ENCODE assay signal across 8 cellular contexts in the genomic region with DNA sequence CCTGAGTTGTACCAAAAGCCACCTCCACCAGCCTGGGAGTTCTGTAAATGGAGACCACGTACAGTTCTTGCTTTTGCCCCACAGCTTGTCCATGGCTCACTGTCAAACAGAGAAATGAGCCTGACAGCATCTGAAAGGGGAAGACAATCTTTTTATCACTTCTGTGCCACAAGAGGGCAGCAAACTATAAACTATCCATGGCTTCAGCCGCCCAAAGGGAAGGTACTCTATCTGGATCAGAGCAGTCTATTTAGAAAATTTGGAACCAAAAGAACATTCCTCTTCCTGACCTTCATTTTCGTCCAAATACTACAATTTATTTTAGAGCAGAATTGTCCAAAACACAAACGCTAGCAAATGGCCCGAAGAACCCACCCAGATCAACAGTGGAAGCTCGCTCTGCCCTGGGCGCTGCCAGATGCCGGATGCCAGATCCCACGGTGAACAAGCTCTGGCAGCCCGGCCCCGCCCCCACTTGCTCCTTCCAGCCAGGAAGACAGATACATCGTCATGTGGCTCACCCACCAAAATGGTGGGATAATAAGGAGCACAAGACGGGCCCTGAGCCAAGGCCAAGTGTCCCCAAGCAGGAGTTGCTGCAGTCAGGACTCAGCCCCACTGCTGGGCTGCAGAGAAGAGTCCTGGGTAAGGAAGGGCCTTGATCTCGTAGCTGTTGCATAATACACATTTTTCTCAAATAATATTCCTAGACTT. TPM values are rescaled to one million over a fixed set of nuclear protein-coding genes. Genes with fewer than 3 reads are reported as not detected.
A peak's percentile ranks its signal among the peaks of the same experiment; 100 is the strongest.
DNase-seq lines count a peak whose midpoint lies in the region; ATAC-seq, FAIRE-seq and TF ChIP-seq lines count a peak whose summit lies in the region.

No MANE protein-coding gene starts in this region.

- no peaks in the 10 kb centered on the region for H3K27me3 ChIP-seq in CD8-positive, alpha-beta T cell (ENCODE audit: insufficient read depth, low read length)
- no peaks in the 10 kb centered on the region for H3K27me3 ChIP-seq in endothelial cell of umbilical vein (ENCODE audit: control insufficient read depth in 2 of 2, insufficient read depth in 2 of 2, low read length in 2 of 2)

- no peaks in the 10 kb centered on the region for H3K27me3 Mint-ChIP-seq in CD8-positive, alpha-beta T cell (ENCODE audit: low read depth)
- no peaks in the 10 kb centered on the region for H3K27me3 Mint-ChIP-seq in activated CD8-positive, alpha-beta T cell treated with anti-CD3 and anti-CD28 coated beads, Interleukin-2, amount 10 ng/mL, durations not matched to agents 7 days and 5 days (ENCODE audit: low read depth)
- peaks cover 12 to 16% of the 10 kb centered on the region in 2 donors for H3K27me3 Mint-ChIP-seq in stimulated activated naive B cell treated with anti-CD40 and anti-IgM and Interleukin-4, amounts not matched to agents 10 μg/mL and 1 μg/mL and 100 μg/mL, for 72 hours

- no peaks in the 10 kb centered on the region for H3K79me2 ChIP-seq in endothelial cell of umbilical vein (ENCODE audit: control insufficient read depth, insufficient read depth, low read length)

- TF ChIP-seq CTCF in CD8-positive, alpha-beta T cell (IDR thresholded peaks at IDR 0.05), result peak; percentile 66
- peak; percentile 47 to 56 for TF ChIP-seq CTCF in endothelial cell of umbilical vein (IDR thresholded peaks at IDR 0.05; ENCODE audit: extremely low read depth in 1 of 2, insufficient read depth in 1 of 2, low read depth in 1 of 2, low read length in 2 of 2)

- no peaks in the 10 kb centered on the region for H3K36me3 ChIP-seq in CD8-positive, alpha-beta T cell (ENCODE audit: insufficient read depth, low read length)
- no peaks in the 10 kb centered on the region for H3K36me3 ChIP-seq in endothelial cell of umbilical vein (ENCODE audit: control insufficient read depth in 2 of 2, extremely low read depth in 1 of 2, insufficient read depth in 2 of 2, low read length in 2 of 2)

- no peaks in the 10 kb centered on the region for H3K9me1 ChIP-seq in endothelial cell of umbilical vein (replicated peaks; ENCODE audit: control insufficient read depth, extremely low read depth, insufficient read depth, low read length)

- H3K4me2 ChIP-seq in endothelial cell of umbilical vein (ENCODE audit: insufficient read depth, low read length), result peak overlapping the region; percentile 86

- H3K27ac Mint-ChIP-seq in CD8-positive, alpha-beta T cell, result no peak overlapping the region
- H3K27ac Mint-ChIP-seq in activated CD8-positive, alpha-beta T cell treated with anti-CD3 and anti-CD28 coated beads, Interleukin-2, amount 10 ng/mL, durations not matched to agents 7 days and 5 days, result no peak overlapping the region
- no peak overlapping the region for H3K27ac Mint-ChIP-seq in stimulated activated naive B cell treated with anti-CD40 and anti-IgM and Interleukin-4, amounts not matched to agents 10 μg/mL and 1 μg/mL and 100 μg/mL, for 72 hours

- peaks cover 20% of the 10 kb centered on the region for H3K4me1 ChIP-seq in CD8-positive, alpha-beta T cell (ENCODE audit: insufficient read depth, low read length)
- H3K4me1 ChIP-seq in endothelial cell of umbilical vein (ENCODE audit: control insufficient read depth, extremely low read depth, insufficient read depth, low read length), result peaks cover 4% of the 10 kb centered on the region

- H3K9ac ChIP-seq in endothelial cell of umbilical vein (replicated peaks; ENCODE audit: extremely low read depth, insufficient read depth, low read length), result peak overlapping the region; percentile 28

- no peak overlapping the region for H3K4me3 Mint-ChIP-seq in CD8-positive, alpha-beta T cell
- H3K4me3 Mint-ChIP-seq in activated CD8-positive, alpha-beta T cell treated with anti-CD3 and anti-CD28 coated beads, Interleukin-2, amount 10 ng/mL, durations not matched to agents 7 days and 5 days, result no peak overlapping the region
- no peak overlapping the region for H3K4me3 Mint-ChIP-seq in stimulated activated naive B cell treated with anti-CD40 and anti-IgM and Interleukin-4, amounts not matched to agents 10 μg/mL and 1 μg/mL and 100 μg/mL, for 72 hours

- no peak overlapping the region for H3K4me3 ChIP-seq in CD8-positive, alpha-beta T cell (ENCODE audit: low read depth, low read length)
- peak overlapping the region; percentile 20 to 71 (median 38) for H3K4me3 ChIP-seq in endothelial cell of umbilical vein (replicated peaks in 1 of 3; ENCODE audit: insufficient read depth in 1 of 3, low read depth in 1 of 3, low read length in 3 of 3)

- intact Hi-C loops in CD8-positive, alpha-beta T cell (cut with DNase I, micrococcal nuclease), result loop anchor here (1.0 to 5.0 kb wide), 3 partner anchors 147 to 467 kb away; no protein-coding TSS in a partner anchor
- intact Hi-C loops in endothelial cell of umbilical vein (cut with micrococcal nuclease), result loop anchor here (1.0 to 5.0 kb wide), 7 partner anchors 15 to 487 kb away; a partner anchor contains a TSS

- H4K20me1 ChIP-seq in endothelial cell of umbilical vein (replicated peaks; ENCODE audit: control insufficient read depth, extremely low read depth, insufficient read depth, low read length), result no peaks in the 10 kb centered on the region

- POLR2A ChIA-PET in CD8-positive, alpha-beta T cell (lab: Charles Lee), result interaction anchor here (0.6 to 1.1 kb wide), 3 partner anchors 30 to 207 kb away, joined by 3 to 4 read pairs (median 3); a partner anchor contains a TSS
- POLR2A ChIA-PET in activated CD8-positive, alpha-beta T cell treated with anti-CD3 and anti-CD28 coated beads, Interleukin-2, amount 10 ng/mL, durations not matched to agents 7 days and 5 days (lab: Charles Lee), result no interaction called here
- POLR2A ChIA-PET in endothelial cell of umbilical vein (lab: Charles Lee), result interaction anchor here (0.8 to 1.4 kb wide), 4 partner anchors 30 to 446 kb away, joined by 3 to 4 read pairs (median 4); a partner anchor contains a TSS

- CTCF ChIA-PET in CD8-positive, alpha-beta T cell (lab: Charles Lee), result interaction anchor here (0.6 to 8.9 kb wide), 42 partner anchors 9 to 629 kb away, joined by 3 to 92 read pairs (median 5); a partner anchor contains a TSS
- CTCF ChIA-PET in activated CD8-positive, alpha-beta T cell treated with anti-CD3 and anti-CD28 coated beads, Interleukin-2, amount 10 ng/mL, durations not matched to agents 7 days and 5 days (lab: Charles Lee), result interaction anchor here (0.6 to 7.9 kb wide), 47 partner anchors 9 to 987 kb away, joined by 3 to 96 read pairs (median 5); a partner anchor contains a TSS
- CTCF ChIA-PET in endothelial cell of umbilical vein (lab: Charles Lee), result interaction anchor here (0.6 to 4.7 kb wide), 64 partner anchors 8 to 1947 kb away, joined by 3 to 122 read pairs (median 5); a partner anchor contains a TSS

- no peak overlapping the region for H3K27ac ChIP-seq in CD8-positive, alpha-beta T cell (ENCODE audit: low read depth, low read length)
- peak overlapping the region; percentile 15 for H3K27ac ChIP-seq in endothelial cell of umbilical vein (ENCODE audit: insufficient read depth, low read depth, low read length)

- peak in 6 of 7 experiments; percentile 34 to 66 (median 44) for DNase-seq in CD8-positive, alpha-beta T cell
- DNase-seq in HPDE6-E6E7 (ENCODE audit: extremely low spot score), result peak; percentile 63
- DNase-seq in NCI-H748 (lab: John Stamatoyannopoulos, UW; ENCODE audit: unreplicated experiment), result peak; percentile 77
- peak; percentile 73 for DNase-seq in activated CD8-positive, alpha-beta T cell treated with anti-CD3 and anti-CD28 coated beads, Interleukin-2, amount 10 ng/mL, durations not matched to agents 7 days and 5 days
- peak; percentile 86 for DNase-seq in endothelial cell of umbilical vein (ENCODE audit: low read depth, low spot score)
- peak; percentile 87 to 89 for DNase-seq in lung microvascular endothelial cell (ENCODE audit: low read depth in 2 of 2)
- DNase-seq in stimulated activated naive B cell treated with anti-CD40 and anti-IgM and Interleukin-4, amounts not matched to agents 10 μg/mL and 1 μg/mL and 100 μg/mL, for 72 hours, result peak; percentile 52

- dilution Hi-C loops in endothelial cell of umbilical vein (cut with MboI; ENCODE audit: extremely low pct_ligation_motif_present, low sequenced_read_pairs), result no loop called here

- no peaks in the 10 kb centered on the region for H3K9me3 Mint-ChIP-seq in CD8-positive, alpha-beta T cell
- no peaks in the 10 kb centered on the region for H3K9me3 Mint-ChIP-seq in activated CD8-positive, alpha-beta T cell treated with anti-CD3 and anti-CD28 coated beads, Interleukin-2, amount 10 ng/mL, durations not matched to agents 7 days and 5 days (ENCODE audit: insufficient read depth)
- H3K9me3 Mint-ChIP-seq in stimulated activated naive B cell treated with anti-CD40 and anti-IgM and Interleukin-4, amounts not matched to agents 10 μg/mL and 1 μg/mL and 100 μg/mL, for 72 hours, result no peaks in the 10 kb centered on the region

- peak; percentile 93 for FAIRE-seq in endothelial cell of umbilical vein (lab: Jason Lieb, UNC)

- peak overlapping the region; percentile 94 for H2AFZ ChIP-seq in endothelial cell of umbilical vein (ENCODE audit: low read depth, low read length)

- H3K9me3 ChIP-seq in CD8-positive, alpha-beta T cell (ENCODE audit: low read length), result no peaks in the 10 kb centered on the region
- H3K9me3 ChIP-seq in endothelial cell of umbilical vein (replicated peaks; ENCODE audit: control insufficient read depth, insufficient read depth, low read length), result no peaks in the 10 kb centered on the region

- BruUV-seq in endothelial cell of umbilical vein (replicated peaks; lab: Mats Ljungman, UMichigan), result no TSS peak

- peak; percentile 75 for ATAC-seq in CD8-positive, alpha-beta T cell
- peak; percentile 82 for ATAC-seq in activated CD8-positive, alpha-beta T cell treated with anti-CD3 and anti-CD28 coated beads, Interleukin-2, amount 10 ng/mL, durations not matched to agents 7 days and 5 days
- peak; percentile 93 to 94 for ATAC-seq in stimulated activated naive B cell treated with anti-CD40 and anti-IgM and Interleukin-4, amounts not matched to agents 10 μg/mL and 1 μg/mL and 100 μg/mL, for 72 hours (replicated peaks)
- ATAC-seq in GM18873 (IDR thresholded peaks at IDR 0.05; ENCODE audit: low FRiP score, unreplicated experiment), result no peak

- TF ChIP-seq POLR2A in endothelial cell of umbilical vein (IDR thresholded peaks at IDR 0.05; ENCODE audit: low read depth, low read length), result no peak

- H3K4me1 Mint-ChIP-seq in CD8-positive, alpha-beta T cell (ENCODE audit: low read depth), result peaks cover 32% of the 10 kb centered on the region
- peaks cover 33% of the 10 kb centered on the region for H3K4me1 Mint-ChIP-seq in activated CD8-positive, alpha-beta T cell treated with anti-CD3 and anti-CD28 coated beads, Interleukin-2, amount 10 ng/mL, durations not matched to agents 7 days and 5 days (ENCODE audit: low read depth)
- peaks cover 2 to 8% of the 10 kb centered on the region in 2 donors for H3K4me1 Mint-ChIP-seq in stimulated activated naive B cell treated with anti-CD40 and anti-IgM and Interleukin-4, amounts not matched to agents 10 μg/mL and 1 μg/mL and 100 μg/mL, for 72 hours

- no peaks in the 10 kb centered on the region for H3K36me3 Mint-ChIP-seq in CD8-positive, alpha-beta T cell
- H3K36me3 Mint-ChIP-seq in activated CD8-positive, alpha-beta T cell treated with anti-CD3 and anti-CD28 coated beads, Interleukin-2, amount 10 ng/mL, durations not matched to agents 7 days and 5 days (ENCODE audit: low read depth), result no peaks in the 10 kb centered on the region
- no peaks in the 10 kb centered on the region for H3K36me3 Mint-ChIP-seq in stimulated activated naive B cell treated with anti-CD40 and anti-IgM and Interleukin-4, amounts not matched to agents 10 μg/mL and 1 μg/mL and 100 μg/mL, for 72 hours

RNA-seq across cellular contexts. Expression of a gene that starts 23.9 kb away (rescaled TPM):
- not detected for total RNA-seq in CD8-positive, alpha-beta T cell
- not detected for total RNA-seq in activated CD8-positive, alpha-beta T cell treated with anti-CD3 and anti-CD28 coated beads, Interleukin-2, amount 10 ng/mL, durations not matched to agents 7 days and 5 days
- total RNA-seq in endothelial cell of umbilical vein (not detected in 2 replicates), lung microvascular endothelial cell (not detected in 2 replicates)
- not detected in 2 replicates for polyA plus RNA-seq in endothelial cell of umbilical vein
- not detected in 2 replicates for polyA plus RNA-seq in endothelial cell of umbilical vein (2011; cell fraction: cytosol; rRNA removed)
- polyA plus RNA-seq in endothelial cell of umbilical vein (2011; cell fraction: nucleus; rRNA removed), result not detected in 2 replicates
- polyA plus RNA-seq in endothelial cell of umbilical vein (2012), result not detected in 2 replicates
- not detected in 2 replicates for polyA minus RNA-seq in endothelial cell of umbilical vein
- polyA minus RNA-seq in endothelial cell of umbilical vein (2011; cell fraction: cytosol; rRNA and poly(A)+ RNA removed), result not detected
- polyA minus RNA-seq in endothelial cell of umbilical vein (2011; cell fraction: nucleus; rRNA and poly(A)+ RNA removed), result not detected in 2 replicates

RNA-seq across cellular contexts. Expression of a gene that starts 57.7 kb away (rescaled TPM):
- total RNA-seq in CD8-positive, alpha-beta T cell, result 1 to 10 TPM; 1.0 to 1.2 TPM
- total RNA-seq in activated CD8-positive, alpha-beta T cell treated with anti-CD3 and anti-CD28 coated beads, Interleukin-2, amount 10 ng/mL, durations not matched to agents 7 days and 5 days, result 10 to 100 TPM; 11.5 to 12.4 TPM
- 30.5 and 33.1 TPM in 2 replicates for total RNA-seq in endothelial cell of umbilical vein
- polyA plus RNA-seq in endothelial cell of umbilical vein, result 23.7 and 36.0 TPM in 2 replicates
- polyA plus RNA-seq in endothelial cell of umbilical vein (2011; cell fraction: cytosol; rRNA removed), result 27.8 and 34.2 TPM in 2 replicates
- polyA plus RNA-seq in endothelial cell of umbilical vein (2011; cell fraction: nucleus; rRNA removed), result 58.3 and 64.8 TPM in 2 replicates
- polyA plus RNA-seq in endothelial cell of umbilical vein (2012), result 20.1 and 23.0 TPM in 2 replicates
- 20.9 and 32.0 TPM in 2 replicates for polyA minus RNA-seq in endothelial cell of umbilical vein
- polyA minus RNA-seq in endothelial cell of umbilical vein (2011; cell fraction: cytosol; rRNA and poly(A)+ RNA removed), result 5.8 TPM
- polyA minus RNA-seq in endothelial cell of umbilical vein (2011; cell fraction: nucleus; rRNA and poly(A)+ RNA removed), result 19.4 and 20.7 TPM in 2 replicates
- 10.5 and 33.3 TPM in 2 replicates for total RNA-seq in lung microvascular endothelial cell
